ENCODE assay signal across 35 cellular contexts in the genomic region with DNA sequence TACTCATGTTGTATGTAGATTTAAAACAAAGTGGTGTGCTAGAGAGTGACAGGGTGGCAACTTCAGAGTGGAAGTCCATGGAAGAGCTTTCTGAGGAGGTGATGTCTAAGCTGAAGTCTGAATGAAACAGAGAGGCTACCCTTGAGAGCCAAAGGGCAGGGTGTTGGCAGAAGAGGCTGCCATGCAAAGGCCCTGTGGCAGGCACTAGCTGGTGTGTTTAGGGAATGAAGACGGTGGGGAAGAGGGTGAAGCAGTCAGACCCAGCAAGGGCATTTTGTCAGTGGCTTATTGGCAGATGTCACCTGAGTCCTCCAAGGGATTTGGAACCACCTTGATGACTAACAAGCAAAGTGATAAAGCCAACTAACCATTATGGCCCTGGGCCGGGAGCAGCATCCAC.
"Had no signal": no experiment of that assay in that cellular context is flagged by ENCODE, and none has a peak within 500 bp of the region (broad histone marks: within the 10 kb centered on the region; RNA-seq: fewer than 3 reads in every experiment).

No MANE protein-coding gene starts in this region.

- ATAC-seq: activated CD8-positive, alpha-beta T cell treated with anti-CD3 and anti-CD28 coated beads for 36 hours; activated naive CD8-positive, alpha-beta T cell treated with anti-CD3 and anti-CD28 coated beads, Interleukin-2, amount 50 U/mL, for 24 hours; activated T-cell treated with anti-CD3 and anti-CD28 coated beads, Interleukin-2, amount 50 U/mL, for 4 hours; activated T-cell treated with anti-CD3 and anti-CD28 coated beads, Interleukin-2, amount 50 U/mL, for 72 hours had no signal

- H3K9me3 ChIP-seq: ascending aorta had no signal

- H3K9me3 Mint-ChIP-seq: activated B cell treated with CpG ODN at 0.5 μM for 24 hours; activated CD4-positive, alpha-beta memory T cell treated with anti-CD3 and anti-CD28 coated beads for 36 hours; activated CD4-positive, alpha-beta T cell treated with anti-CD3 and anti-CD28 coated beads, Interleukin-2, amount 10 ng/mL, durations not matched to agents 24 days and 14 days; activated CD8-positive, alpha-beta T cell treated with anti-CD3 and anti-CD28 coated beads for 36 hours; activated naive CD4-positive, alpha-beta T cell treated with anti-CD3 and anti-CD28 coated beads, Interleukin-2, amount 10 ng/mL, durations not matched to agents 7 days and 5 days; activated naive CD4-positive, alpha-beta T cell treated with anti-CD3 and anti-CD28 coated beads, Interleukin-2, amount 50 U/mL, for 24 hours; activated naive CD8-positive, alpha-beta T cell treated with anti-CD3 and anti-CD28 coated beads, Interleukin-2, amount 10 ng/mL, durations not matched to agents 7 days and 5 days; activated naive CD8-positive, alpha-beta T cell treated with anti-CD3 and anti-CD28 coated beads, Interleukin-2, amount 50 U/mL, for 24 hours; activated T-cell treated with anti-CD3 and anti-CD28 coated beads, Interleukin-2, amount 50 U/mL, for 4 hours; activated T-helper 1 cell treated with anti-CD3 and anti-CD28 coated beads, Interleukin-12 subunit alpha, Interleukin-12 subunit beta, Interleukin-2, Interleukin-4 antibody, amounts not matched to agents 30 ng/mL and 10 ng/mL and 1 ng/mL, durations not matched to agents 14 hours and 24 hours and 36 hours; activated T-helper 2 cell treated with anti-CD3 and anti-CD28 coated beads, Interferon-gamma antibody, Interleukin-2, Interleukin-4, amounts not matched to agents 10 μg/mL and 5 μg/mL and 100 μg/mL, durations not matched to agents 14 hours and 24 hours and 36 hours; T-helper 1 cell treated with Interleukin-12 subunit alpha and Interleukin-12 subunit beta and Interleukin-4 antibody, amounts not matched to agents 30 μg/mL and 1 μg/mL, for 36 hours; T-helper 2 cell treated with Interferon-gamma antibody and Interleukin-4, amounts not matched to agents 5 μg/mL and 100 μg/mL, for 36 hours had no signal

- H3K27ac ChIP-seq: ascending aorta, VCaP had no signal

- H3K36me3 Mint-ChIP-seq: activated CD4-positive, alpha-beta memory T cell treated with anti-CD3 and anti-CD28 coated beads for 36 hours; activated naive CD4-positive, alpha-beta T cell treated with anti-CD3 and anti-CD28 coated beads, Interleukin-2, amount 10 ng/mL, durations not matched to agents 7 days and 5 days; activated naive CD4-positive, alpha-beta T cell treated with anti-CD3 and anti-CD28 coated beads, Interleukin-2, amount 50 U/mL, for 24 hours; activated naive CD8-positive, alpha-beta T cell treated with anti-CD3 and anti-CD28 coated beads, Interleukin-2, amount 10 ng/mL, durations not matched to agents 7 days and 5 days; brain had no signal

- H3K4me3 Mint-ChIP-seq: activated B cell treated with CpG ODN at 0.5 μM for 24 hours; activated CD4-positive, alpha-beta memory T cell treated with anti-CD3 and anti-CD28 coated beads for 36 hours; activated CD4-positive, alpha-beta T cell treated with anti-CD3 and anti-CD28 coated beads, Interleukin-2, amount 10 ng/mL, durations not matched to agents 24 days and 14 days; activated CD8-positive, alpha-beta T cell treated with anti-CD3 and anti-CD28 coated beads for 36 hours; activated naive CD4-positive, alpha-beta T cell treated with anti-CD3 and anti-CD28 coated beads, Interleukin-2, amount 10 ng/mL, durations not matched to agents 7 days and 5 days; activated naive CD4-positive, alpha-beta T cell treated with anti-CD3 and anti-CD28 coated beads, Interleukin-2, amount 50 U/mL, for 24 hours; activated naive CD8-positive, alpha-beta T cell; activated naive CD8-positive, alpha-beta T cell treated with anti-CD3 and anti-CD28 coated beads, Interleukin-2, amount 10 ng/mL, durations not matched to agents 7 days and 5 days; activated naive CD8-positive, alpha-beta T cell treated with anti-CD3 and anti-CD28 coated beads, Interleukin-2, amount 50 U/mL, for 24 hours; activated T-cell treated with anti-CD3 and anti-CD28 coated beads, Interleukin-2, amount 50 U/mL, for 4 hours; activated T-cell treated with anti-CD3 and anti-CD28 coated beads, Interleukin-2, amount 50 U/mL, for 72 hours; activated T-helper 1 cell treated with anti-CD3 and anti-CD28 coated beads, Interleukin-12 subunit alpha, Interleukin-12 subunit beta, Interleukin-2, Interleukin-4 antibody, amounts not matched to agents 30 ng/mL and 10 ng/mL and 1 ng/mL, durations not matched to agents 14 hours and 24 hours and 36 hours; brain; T-helper 1 cell treated with Interleukin-12 subunit alpha and Interleukin-12 subunit beta and Interleukin-4 antibody, amounts not matched to agents 30 μg/mL and 1 μg/mL, for 36 hours; T-helper 2 cell treated with Interferon-gamma antibody and Interleukin-4, amounts not matched to agents 5 μg/mL and 100 μg/mL, for 36 hours had no signal

- FAIRE-seq: TTC549 had no signal

- H3K36me3 ChIP-seq: ascending aorta had no signal

- H3K4me3 ChIP-seq: ascending aorta had no signal

- DNase-seq: activated B cell treated with CpG ODN at 0.5 μM for 24 hours; activated CD4-positive, alpha-beta memory T cell treated with anti-CD3 and anti-CD28 coated beads for 36 hours; activated CD4-positive, alpha-beta T cell treated with anti-CD3 and anti-CD28 coated beads for 4 hours; activated CD4-positive, alpha-beta T cell treated with anti-CD3 and anti-CD28 coated beads, Interleukin-2, amount 10 ng/mL, durations not matched to agents 24 days and 14 days; activated CD4-positive, alpha-beta T cell treated with anti-CD3 and anti-CD28 coated beads, Interleukin-2, amount 50 U/mL, for 1 hour; activated CD4-positive, alpha-beta T cell treated with anti-CD3 and anti-CD28 coated beads, Interleukin-2, amount 50 U/mL, for 4 hours; activated CD4-positive, CD25-positive, alpha-beta regulatory T cell treated with anti-CD3 and anti-CD28 coated beads, Interleukin-2, amount 50 U/mL, for 72 hours; activated CD8-positive, alpha-beta memory T cell treated with anti-CD3 and anti-CD28 coated beads, Interleukin-2, amount 50 U/mL, for 4 hours; activated CD8-positive, alpha-beta T cell treated with anti-CD3 and anti-CD28 coated beads for 36 hours; activated effector memory CD4-positive, alpha-beta T cell treated with Interleukin-2 at 50 U/mL for 16 hours; activated gamma-delta T cell; activated naive CD4-positive, alpha-beta T cell treated with anti-CD3 and anti-CD28 coated beads, Interleukin-2, amount 10 ng/mL, durations not matched to agents 7 days and 5 days; activated naive CD4-positive, alpha-beta T cell treated with Interleukin-2 at 50 U/mL for 16 hours; activated naive CD8-positive, alpha-beta T cell treated with anti-CD3 and anti-CD28 coated beads, Interleukin-2, amount 10 ng/mL, durations not matched to agents 7 days and 5 days; activated naive CD8-positive, alpha-beta T cell treated with anti-CD3 and anti-CD28 coated beads, Interleukin-2, amount 50 U/mL, for 24 hours; activated T-cell treated with anti-CD3 and anti-CD28 coated beads for 4 hours; activated T-cell treated with anti-CD3 and anti-CD28 coated beads, Interleukin-2, amount 50 U/mL, for 1 hour; activated T-cell treated with anti-CD3 and anti-CD28 coated beads, Interleukin-2, amount 50 U/mL, for 4 hours; activated T-cell treated with anti-CD3 and anti-CD28 coated beads, Interleukin-2, amount 50 U/mL, for 72 hours; amygdala; anterior cingulate cortex; central memory CD4-positive, alpha-beta T cell; T-helper 1 cell; T-helper 2 cell; T-helper 9 cell had no signal

- H3K27ac Mint-ChIP-seq: activated B cell treated with CpG ODN at 0.5 μM for 24 hours; activated CD4-positive, alpha-beta memory T cell treated with anti-CD3 and anti-CD28 coated beads for 36 hours; activated CD4-positive, alpha-beta T cell treated with anti-CD3 and anti-CD28 coated beads, Interleukin-2, amount 10 ng/mL, durations not matched to agents 24 days and 14 days; activated CD8-positive, alpha-beta T cell treated with anti-CD3 and anti-CD28 coated beads for 36 hours; activated naive CD4-positive, alpha-beta T cell treated with anti-CD3 and anti-CD28 coated beads, Interleukin-2, amount 10 ng/mL, durations not matched to agents 7 days and 5 days; activated naive CD4-positive, alpha-beta T cell treated with anti-CD3 and anti-CD28 coated beads, Interleukin-2, amount 50 U/mL, for 24 hours; activated naive CD8-positive, alpha-beta T cell; activated naive CD8-positive, alpha-beta T cell treated with anti-CD3 and anti-CD28 coated beads, Interleukin-2, amount 10 ng/mL, durations not matched to agents 7 days and 5 days; activated naive CD8-positive, alpha-beta T cell treated with anti-CD3 and anti-CD28 coated beads, Interleukin-2, amount 50 U/mL, for 24 hours; activated T-cell treated with anti-CD3 and anti-CD28 coated beads, Interleukin-2, amount 50 U/mL, for 72 hours; activated T-helper 1 cell treated with anti-CD3 and anti-CD28 coated beads, Interleukin-12 subunit alpha, Interleukin-12 subunit beta, Interleukin-2, Interleukin-4 antibody, amounts not matched to agents 30 ng/mL and 10 ng/mL and 1 ng/mL, durations not matched to agents 14 hours and 24 hours and 36 hours; activated T-helper 2 cell treated with anti-CD3 and anti-CD28 coated beads, Interferon-gamma antibody, Interleukin-2, Interleukin-4, amounts not matched to agents 10 μg/mL and 5 μg/mL and 100 μg/mL, durations not matched to agents 14 hours and 24 hours and 36 hours; brain; T-helper 1 cell treated with Interleukin-12 subunit alpha and Interleukin-12 subunit beta and Interleukin-4 antibody, amounts not matched to agents 30 μg/mL and 1 μg/mL, for 36 hours; T-helper 2 cell treated with Interferon-gamma antibody and Interleukin-4, amounts not matched to agents 5 μg/mL and 100 μg/mL, for 36 hours had no signal

- H3K27me3 ChIP-seq: ascending aorta had no signal
